In the genomic region with DNA sequence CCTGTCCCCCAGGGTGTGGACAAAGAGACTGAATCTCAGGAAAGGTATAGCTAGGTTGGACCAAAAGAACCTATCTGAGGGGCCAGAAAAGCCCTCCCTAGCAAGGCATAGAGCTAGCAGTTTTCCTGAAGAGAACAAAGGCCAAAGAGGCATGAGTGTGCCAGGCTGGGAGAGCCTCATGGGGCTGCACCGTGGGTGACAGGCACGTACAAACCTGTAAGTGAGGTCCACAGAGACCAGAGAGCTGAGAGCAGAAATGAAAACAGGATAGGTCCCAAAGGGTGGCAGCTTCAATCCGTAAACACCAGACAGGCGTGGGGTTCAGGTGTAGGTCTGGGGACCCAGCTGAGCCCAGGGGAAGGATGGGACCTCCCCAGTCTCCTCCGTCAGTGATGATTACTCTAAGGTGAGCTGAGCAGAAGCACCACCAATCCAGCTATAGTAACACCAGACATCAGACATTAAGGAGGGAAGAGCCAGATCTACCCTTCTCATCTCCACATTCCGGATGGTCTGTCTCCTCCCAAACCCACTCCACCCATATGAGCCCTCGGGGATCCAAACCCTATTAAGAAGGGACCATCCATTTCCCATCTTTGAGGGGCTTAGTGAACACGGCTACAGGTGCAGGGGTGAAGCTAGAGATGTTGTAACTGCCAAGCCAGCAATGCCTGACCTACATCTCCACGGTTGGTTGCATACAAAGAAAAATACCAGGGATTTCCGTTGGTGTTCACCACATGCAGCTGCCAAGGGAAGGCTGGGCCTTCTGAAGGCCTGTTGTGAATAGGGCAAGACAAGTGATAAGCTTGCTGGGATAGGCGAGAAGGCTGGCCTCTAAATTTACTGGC, we compare ENCODE assay signal across 8 cellular contexts. TPM values are rescaled to one million over a fixed set of nuclear protein-coding genes. Genes with fewer than 3 reads are reported as not detected.
DNase-seq lines count a peak whose midpoint lies in the region; ATAC-seq and TF ChIP-seq lines count a peak whose summit lies in the region.

No MANE protein-coding gene starts in this region.

- DNase-seq in Caki2 (ENCODE audit: low read depth): peak; percentile 79
- no peak for DNase-seq in Panc1 (ENCODE audit: low read depth, low spot score)
- DNase-seq in kidney glomerular epithelial cell (lab: John Stamatoyannopoulos, UW): peak; percentile 57
- no peak for DNase-seq in HuH-7 (ENCODE audit: low spot score)
- DNase-seq in NCI-H2227 treated with DMSO at 0.1 percent for 48 hours (lab: John Stamatoyannopoulos, UW): no peak
- no peak for DNase-seq in H4 (ENCODE audit: low spot score)
- DNase-seq in GM10266 (ENCODE audit: extremely low spot score): no peak

- peak; percentile 44 for ATAC-seq in GM21529 (IDR thresholded peaks at IDR 0.05; ENCODE audit: unreplicated experiment)
- peak; percentile 42 for ATAC-seq in Panc1

- BruUV-seq in Panc1 (replicated peaks; lab: Mats Ljungman, UMichigan): no TSS peak

- intact Hi-C loops in Panc1 (cut with micrococcal nuclease; ENCODE audit: unreplicated experiment): no loop called here

- H3K4me1 ChIP-seq in Panc1 (ENCODE audit: control insufficient read depth, insufficient read depth, low read length): peaks cover 31% of the 10 kb centered on the region

- CTCF ChIA-PET in Panc1 (lab: Charles Lee): interaction anchor here (1.0 to 1.6 kb wide), 3 partner anchors 9 to 39 kb away, joined by 3 to 5 read pairs (median 4); no protein-coding TSS in a partner anchor

- H3K27ac ChIP-seq in Panc1 (ENCODE audit: low read length): peak overlapping the region; percentile 31

- POLR2A ChIA-PET in Panc1 (lab: Charles Lee): interaction anchor here (0.6 to 1.3 kb wide), 4 partner anchors 31 to 116 kb away, joined by 3 to 7 read pairs (median 4); partner anchors contain the start of gene ID1

- no peak for TF ChIP-seq CTCF in Panc1 (IDR thresholded peaks at IDR 0.05)
- TF ChIP-seq CTCF in GM10266 (IDR thresholded peaks at IDR 0.05; ENCODE audit: control insufficient read depth, insufficient read depth, low read depth, missing control alignments): no peak

- H3K27me3 ChIP-seq in Panc1 (ENCODE audit: control insufficient read depth, insufficient read depth, low read length): no peaks in the 10 kb centered on the region

- in situ Hi-C loops in Caki2 (cut with HindIII; ENCODE audit: low pct_unique_long_range_greater_than_20kb, low sequenced_read_pairs): no loop called here
- in situ Hi-C loops in Panc1 (cut with HindIII; ENCODE audit: low pct_unique_long_range_greater_than_20kb, low sequenced_read_pairs): loop anchor here (5.0 kb wide), 1 partner anchor 32 kb away; no protein-coding TSS in a partner anchor

- no peaks in the 10 kb centered on the region; the same call in none of the 2 replicates for H3K36me3 ChIP-seq in Panc1 (ENCODE audit: control insufficient read depth, insufficient read depth, low read length)

- no peaks in the 10 kb centered on the region for H3K9me3 ChIP-seq in Panc1 (ENCODE audit: control insufficient read depth, insufficient read depth, low read depth, low read length)

- H3K4me3 ChIP-seq in Panc1 (ENCODE audit: low read depth in 2 of 2, low read length in 2 of 2): no peak overlapping the region

RNA-seq across cellular contexts. Expression of gene BCL2L1, which starts 38.3 kb away (rescaled TPM):
- total RNA-seq in Caki2 (2014; rRNA removed; shearing (Covaris generic); ENCODE audit: low replicate concordance): 254 and 256 TPM in 2 replicates
- total RNA-seq in Panc1 (2021; ENCODE audit: unreplicated experiment): 150 TPM
- polyA plus RNA-seq in Panc1 (2012; ENCODE audit: insufficient read length): 127 TPM
- 34.2 and 42.6 TPM in 2 replicates for total RNA-seq in H4 (2014; rRNA removed; shearing (Covaris generic))

RNA-seq across cellular contexts. Expression of gene COX4I2, which starts 46.7 kb away (rescaled TPM):
- not detected in 2 replicates for total RNA-seq in Caki2 (2014; rRNA removed; shearing (Covaris generic); ENCODE audit: low replicate concordance)
- total RNA-seq in Panc1 (2021; ENCODE audit: unreplicated experiment): not detected
- polyA plus RNA-seq in Panc1 (2012; ENCODE audit: insufficient read length): not detected
- total RNA-seq in H4 (2014; rRNA removed; shearing (Covaris generic)): not detected in 2 replicates

RNA-seq across cellular contexts. Expression of gene TPX2, which starts 54.7 kb away (rescaled TPM):
- 143 and 164 TPM in 2 replicates for total RNA-seq in Caki2 (2014; rRNA removed; shearing (Covaris generic); ENCODE audit: low replicate concordance)
- total RNA-seq in Panc1 (2021; ENCODE audit: unreplicated experiment): 248 TPM
- polyA plus RNA-seq in Panc1 (2012; ENCODE audit: insufficient read length): 84.6 TPM
- 111 and 128 TPM in 2 replicates for total RNA-seq in H4 (2014; rRNA removed; shearing (Covaris generic))

Comparison
In these comparisons a context has a peak if more than half of its experiments do, and no peak if none do; other contexts are left out.
1. DNase-seq: peak in Caki2 (single experiment) and kidney glomerular epithelial cell (single experiment); none in Panc1 (single experiment), HuH-7 (single experiment), NCI-H2227 treated with DMSO at 0.1 percent for 48 hours (single experiment), H4 (single experiment) and GM10266 (single experiment).